Comparison of ENCODE assay signal across 8 cellular contexts in genomic region chr6:3751019-3751729, GRCh38. TPM values are rescaled to one million over a fixed set of nuclear protein-coding genes. Genes with fewer than 3 reads are reported as not detected.
A peak's percentile ranks its signal among the peaks of the same experiment; 100 is the strongest.
DNase-seq lines count a peak whose midpoint lies in the region; ATAC-seq and TF ChIP-seq lines count a peak whose summit lies in the region.

TSS of gene PXDC1 (minus strand) at chr6:3751713. CDS start at chr6:3751531, 182 bp downstream.

- CTCF ChIA-PET in CD8-positive, alpha-beta T cell (lab: Charles Lee) = no interaction called here
- CTCF ChIA-PET in MCF 10A (lab: Yijun Ruan, JAX) = interaction anchor here (0.6 kb wide), 1 partner anchor 336 kb away, joined by 3 read pairs; no protein-coding TSS in a partner anchor

- peak in 2 of 7 experiments; percentile 31 to 32 for DNase-seq in CD8-positive, alpha-beta T cell
- DNase-seq in NCI-H69 (lab: John Stamatoyannopoulos, UW) (peak; percentile 51), MCF 10A (ENCODE audit: unreplicated experiment) (no peak), kidney tubule cell (ENCODE audit: low spot score) (peak; percentile 32), NCI-H345 treated with DMSO at 0.1 percent for 48 hours (lab: John Stamatoyannopoulos, UW; ENCODE audit: unreplicated experiment) (no peak)
- DNase-seq in stimulated activated CD4-positive, alpha-beta T cell treated with anti-CD3 and anti-CD28 coated beads, Interleukin-4, amount 100 ng/mL, for 1 hour = peak; percentile 39
- DNase-seq in NK-92 treated with Interleukin-12 subunit alpha and Interleukin-12 subunit beta, amount 100 ng/mL, for 24 hours (lab: John Stamatoyannopoulos, UW) = no peak

- BruUV-seq in MCF 10A (replicated peaks; lab: Mats Ljungman, UMichigan) = TSS peak; percentile 29

- intact Hi-C loops in CD8-positive, alpha-beta T cell (cut with DNase I, micrococcal nuclease) = no loop called here
- intact Hi-C loops in MCF 10A (cut with micrococcal nuclease) = loop anchor here (2.0 kb wide), 1 partner anchor 240 kb away; no protein-coding TSS in a partner anchor

- H3K27me3 ChIP-seq in CD8-positive, alpha-beta T cell (ENCODE audit: insufficient read depth, low read length) = peaks cover 22% of the 10 kb centered on the region

- H3K27ac Mint-ChIP-seq in CD8-positive, alpha-beta T cell = no peak within 1 kb of the TSS
- peak within 1 kb of the TSS; percentile 82 for H3K27ac Mint-ChIP-seq in MCF 10A (ENCODE audit: low read depth, unreplicated experiment)

- peak; percentile 47 for ATAC-seq in CD8-positive, alpha-beta T cell
- peak; percentile 16 for ATAC-seq in GM21528 (IDR thresholded peaks at IDR 0.05; ENCODE audit: low FRiP score, unreplicated experiment)

- H3K36me3 Mint-ChIP-seq in CD8-positive, alpha-beta T cell = no peaks in the 10 kb centered on the region
- H3K36me3 Mint-ChIP-seq in MCF 10A (ENCODE audit: insufficient read depth, unreplicated experiment) = peaks cover 7% of the 10 kb centered on the region

- peak within 1 kb of the TSS; percentile 39 for H3K4me3 ChIP-seq in CD8-positive, alpha-beta T cell (ENCODE audit: low read depth, low read length)

- H3K36me3 ChIP-seq in CD8-positive, alpha-beta T cell (ENCODE audit: insufficient read depth, low read length) = no peaks in the 10 kb centered on the region

- H3K27me3 Mint-ChIP-seq in CD8-positive, alpha-beta T cell (ENCODE audit: low read depth) = peaks cover 43% of the 10 kb centered on the region
- H3K27me3 Mint-ChIP-seq in MCF 10A (ENCODE audit: insufficient read depth, unreplicated experiment) = no peaks in the 10 kb centered on the region

- no peaks in the 10 kb centered on the region for H3K9me3 ChIP-seq in CD8-positive, alpha-beta T cell (ENCODE audit: low read length)

- POLR2A ChIA-PET in CD8-positive, alpha-beta T cell (lab: Charles Lee) = interaction anchor here (0.7 kb wide), 1 partner anchor 1276 kb away, joined by 3 read pairs; no protein-coding TSS in a partner anchor
- POLR2A ChIA-PET in MCF 10A (lab: Yijun Ruan, JAX) = interaction anchor here (1.0 to 3.3 kb wide), 6 partner anchors 10 to 235 kb away, joined by 3 to 31 read pairs (median 4); partner anchors contain the start of gene FAM50B

- H3K4me1 ChIP-seq in CD8-positive, alpha-beta T cell (ENCODE audit: insufficient read depth, low read length) = peaks cover 4% of the 10 kb centered on the region

- peaks cover 9% of the 10 kb centered on the region for H3K4me1 Mint-ChIP-seq in CD8-positive, alpha-beta T cell (ENCODE audit: low read depth)
- H3K4me1 Mint-ChIP-seq in MCF 10A (ENCODE audit: insufficient read depth, unreplicated experiment) = peaks cover 30% of the 10 kb centered on the region

- no peaks in the 10 kb centered on the region for H3K9me3 Mint-ChIP-seq in CD8-positive, alpha-beta T cell
- H3K9me3 Mint-ChIP-seq in MCF 10A (ENCODE audit: unreplicated experiment) = no peaks in the 10 kb centered on the region

- no peak within 1 kb of the TSS for H3K27ac ChIP-seq in CD8-positive, alpha-beta T cell (ENCODE audit: low read depth, low read length)

- peak within 1 kb of the TSS; percentile 74 for H3K4me3 Mint-ChIP-seq in CD8-positive, alpha-beta T cell
- peak within 1 kb of the TSS; percentile 81 for H3K4me3 Mint-ChIP-seq in MCF 10A (ENCODE audit: unreplicated experiment)

- no peak for TF ChIP-seq CTCF in CD8-positive, alpha-beta T cell (IDR thresholded peaks at IDR 0.05)
- no peak for TF ChIP-seq CTCF in MCF 10A (IDR thresholded peaks at IDR 0.05; ENCODE audit: unreplicated experiment)

RNA-seq across cellular contexts. Expression of gene PXDC1, which starts in this region (rescaled TPM):
- total RNA-seq in CD8-positive, alpha-beta T cell = under 1 TPM; 0.35 to 0.44 TPM
- 48.1 and 51.4 TPM in 2 replicates for total RNA-seq in MCF 10A (2022)

Comparison
In these comparisons a context has a peak if more than half of its experiments do, and no peak if none do; other contexts are left out.
1. RNA of gene PXDC1 (total RNA-seq): 48.1 to 51.4 TPM in MCF 10A; 0.35 to 0.44 TPM in CD8-positive, alpha-beta T cell; every median in the first group is over 10 times any median in the second.
2. Peak in ATAC-seq and H3K4me3 ChIP-seq in CD8-positive, alpha-beta T cell; RNA of the gene not detected or under 1 TPM.
3. DNase-seq: peak in NCI-H69 (single experiment), kidney tubule cell (single experiment) and stimulated activated CD4-positive, alpha-beta T cell treated with anti-CD3 and anti-CD28 coated beads, Interleukin-4, amount 100 ng/mL, for 1 hour (single experiment); none in MCF 10A (single experiment), NK-92 treated with Interleukin-12 subunit alpha and Interleukin-12 subunit beta, amount 100 ng/mL, for 24 hours (single experiment) and NCI-H345 treated with DMSO at 0.1 percent for 48 hours (single experiment).